23 cellular contexts compared by ENCODE assay signal in the genomic region with DNA sequence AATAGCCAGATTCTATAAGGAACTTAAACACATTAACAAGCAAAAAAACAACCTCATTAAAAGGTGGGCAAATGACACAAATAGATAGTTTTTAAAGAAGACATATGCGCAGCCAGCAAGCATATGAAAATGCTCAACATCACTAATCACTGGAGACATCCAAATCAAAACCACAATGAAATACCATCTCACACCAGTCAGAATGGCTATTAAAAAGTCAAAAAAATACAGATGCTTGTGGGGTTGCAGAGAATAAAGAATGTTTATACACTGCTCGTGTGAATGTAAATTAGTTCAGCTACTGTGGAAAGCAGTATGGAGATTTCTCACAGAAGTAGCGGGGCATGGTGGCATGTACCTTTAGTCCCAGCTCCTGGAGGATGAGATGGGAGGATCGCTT.
"Had no signal": no experiment of that assay in that cellular context is flagged by ENCODE, and none has a peak within 500 bp of the region (broad histone marks: within the 10 kb centered on the region; RNA-seq: fewer than 3 reads in every experiment).

No MANE protein-coding gene starts in this region.

- H3K27me3 Mint-ChIP-seq: activated CD4-positive, alpha-beta T cell treated with anti-CD3 and anti-CD28 coated beads for 36 hours; activated naive CD8-positive, alpha-beta T cell; progenitor cell of endocrine pancreas had no signal

- H3K4me3 Mint-ChIP-seq: activated CD4-positive, alpha-beta T cell treated with anti-CD3 and anti-CD28 coated beads for 36 hours; activated naive CD8-positive, alpha-beta T cell; activated T-cell treated with anti-CD3 and anti-CD28 coated beads, Interleukin-2, amount 50 U/mL, for 72 hours; endodermal cell; nephron had no signal

- H3K36me3 Mint-ChIP-seq: activated naive CD8-positive, alpha-beta T cell had no signal

- H3K9me3 Mint-ChIP-seq: endodermal cell, nephron had no signal

- H3K4me1 ChIP-seq: left lung, lower lobe of right lung, right lobe of liver, testis, transverse colon had no signal

- ATAC-seq: activated CD4-positive, alpha-beta T cell treated with anti-CD3 and anti-CD28 coated beads for 36 hours; activated T-cell treated with anti-CD3 and anti-CD28 coated beads, Interleukin-2, amount 50 U/mL, for 72 hours; esophagus mucosa; left lung; lower lobe of right lung; right lobe of liver; stimulated activated naive CD8-positive, alpha-beta T cell treated with anti-CD3 and anti-CD28 coated beads, Interleukin-15, Interleukin-2, amounts not matched to agents 100 U/mL and 50 U/mL, for 24 hours had no signal

- H3K27ac Mint-ChIP-seq: activated CD4-positive, alpha-beta T cell treated with anti-CD3 and anti-CD28 coated beads for 36 hours; activated naive CD8-positive, alpha-beta T cell; activated T-cell treated with anti-CD3 and anti-CD28 coated beads, Interleukin-2, amount 50 U/mL, for 72 hours; endodermal cell; nephron; progenitor cell of endocrine pancreas had no signal

- DNase-seq: activated CD4-positive, alpha-beta T cell treated with anti-CD3 and anti-CD28 coated beads for 36 hours; activated CD4-positive, CD25-positive, alpha-beta regulatory T cell; activated naive CD4-positive, alpha-beta T cell treated with Interleukin-2 at 50 U/mL for 16 hours; activated T-cell treated with anti-CD3 and anti-CD28 coated beads for 4 hours; activated T-cell treated with anti-CD3 and anti-CD28 coated beads, Interleukin-2, amount 50 U/mL, for 72 hours; aorta; central memory CD4-positive, alpha-beta T cell; endodermal cell; foreskin melanocyte; left lung; lower lobe of right lung; mesenchymal stem cell; right lobe of liver; stimulated activated CD4-positive, alpha-beta T cell treated with anti-CD3 and anti-CD28 coated beads, Interleukin-12 subunit alpha, Interleukin-12 subunit beta, amount 100 ng/mL, for 4 hours; stimulated activated CD4-positive, alpha-beta T cell treated with anti-CD3 and anti-CD28 coated beads, Interleukin-4, amount 100 ng/mL, for 1 hour; stimulated activated naive CD8-positive, alpha-beta T cell treated with anti-CD3 and anti-CD28 coated beads, Interleukin-15, Interleukin-2, amounts not matched to agents 100 U/mL and 50 U/mL, for 24 hours; testis; transverse colon had no signal

- H3K4me1 Mint-ChIP-seq: activated CD4-positive, alpha-beta T cell treated with anti-CD3 and anti-CD28 coated beads for 36 hours; endodermal cell; nephron had no signal

- H3K36me3 ChIP-seq: left lung, lower lobe of right lung, right lobe of liver, transverse colon had no signal

- H3K27me3 ChIP-seq: left lung, right lobe of liver, testis, transverse colon had no signal

- H3K27ac ChIP-seq: left lung, lower lobe of right lung, right lobe of liver, skin epidermis, testis, transverse colon had no signal

- H3K9me3 ChIP-seq: left lung, lower lobe of right lung, right lobe of liver, testis, transverse colon had no signal

- H3K4me3 ChIP-seq: left lung, lower lobe of right lung, right lobe of liver, skin epidermis, testis, transverse colon had no signal
